Comparison of ENCODE assay signal across 17 cellular contexts in genomic region chr18:29154196-29154757, GRCh38.
A peak's percentile ranks its signal among the peaks of the same experiment; 100 is the strongest.
DNase-seq lines count a peak whose midpoint lies in the region; ATAC-seq, FAIRE-seq and TF ChIP-seq lines count a peak whose summit lies in the region.
"Had no signal": no experiment of that assay in that cellular context is flagged by ENCODE, and none has a peak within 500 bp of the region (broad histone marks: within the 10 kb centered on the region; RNA-seq: fewer than 3 reads in every experiment).

No MANE protein-coding gene starts in this region.

- peak overlapping the region; percentile 91 for H3K27ac ChIP-seq in astrocyte (ENCODE audit: low read depth, low read length)
- H3K27ac ChIP-seq: left lung, SJCRH30 had no signal

- peaks cover 35% of the 10 kb centered on the region for H3K4me1 ChIP-seq in astrocyte (ENCODE audit: insufficient read depth, low read length)
- H3K4me1 ChIP-seq: left lung, SJCRH30 had no signal

- H3K9me3 Mint-ChIP-seq in astrocyte (ENCODE audit: unreplicated experiment), result no peaks in the 10 kb centered on the region

- ATAC-seq in GM21717 (IDR thresholded peaks at IDR 0.05; ENCODE audit: unreplicated experiment) (no peak), GM18517 (IDR thresholded peaks at IDR 0.05; ENCODE audit: unreplicated experiment) (no peak), HG03108 (IDR thresholded peaks at IDR 0.05; ENCODE audit: unreplicated experiment) (no peak)
- ATAC-seq: effector memory CD8-positive, alpha-beta T cell; left lung; stimulated activated naive CD8-positive, alpha-beta T cell treated with anti-CD3 and anti-CD28 coated beads, Interleukin-15, amount 100 ng/mL, for 72 hours had no signal

- DNase-seq in HCEC 1CT (peak; percentile 62), astrocyte (ENCODE audit: low read depth) (peak; percentile 73), fibroblast of the aortic adventitia (ENCODE audit: low read depth) (peak; percentile 35), skeletal muscle cell (ENCODE audit: low read depth) (peak; percentile 82)
- no peak for DNase-seq in activated CD4-positive, alpha-beta T cell treated with anti-CD3 and anti-CD28 coated beads for 1 hour
- DNase-seq: activated effector memory CD4-positive, alpha-beta T cell treated with anti-CD3 and anti-CD28 coated beads, Interleukin-2, amount 50 U/mL, for 16 hours; CD8-positive, alpha-beta memory T cell; effector memory CD8-positive, alpha-beta T cell; left lung; NCI-H2081 treated with DMSO at 0.1 percent for 48 hours; SJCRH30; stimulated activated naive CD8-positive, alpha-beta T cell treated with anti-CD3 and anti-CD28 coated beads, Interleukin-15, amount 100 ng/mL, for 72 hours had no signal

- no peak overlapping the region for H3K4me3 ChIP-seq in astrocyte (ENCODE audit: insufficient read depth, low read depth, low read length)
- H3K4me3 ChIP-seq in fibroblast of the aortic adventitia (ENCODE audit: low read depth, low read length), result no peak overlapping the region
- no peak overlapping the region for H3K4me3 ChIP-seq in skeletal muscle cell (ENCODE audit: low read depth, low read length)
- H3K4me3 ChIP-seq: left lung, SJCRH30 had no signal

- H3K27me3 ChIP-seq in astrocyte (ENCODE audit: insufficient read depth, low read length), result no peaks in the 10 kb centered on the region
- H3K27me3 ChIP-seq: left lung, SJCRH30 had no signal

- H3K27ac Mint-ChIP-seq in astrocyte (ENCODE audit: unreplicated experiment), result peak overlapping the region; percentile 99
- H3K27ac Mint-ChIP-seq: CD8-positive, alpha-beta memory T cell; effector memory CD8-positive, alpha-beta T cell; stimulated activated naive CD8-positive, alpha-beta T cell treated with anti-CD3 and anti-CD28 coated beads, Interleukin-15, amount 100 ng/mL, for 72 hours had no signal

- no peaks in the 10 kb centered on the region for H4K20me1 ChIP-seq in astrocyte (ENCODE audit: insufficient read depth, low read length)

- peak overlapping the region; percentile 28 for H3K4me3 Mint-ChIP-seq in astrocyte (ENCODE audit: unreplicated experiment)
- H3K4me3 Mint-ChIP-seq: CD8-positive, alpha-beta memory T cell; effector memory CD8-positive, alpha-beta T cell; stimulated activated naive CD8-positive, alpha-beta T cell treated with anti-CD3 and anti-CD28 coated beads, Interleukin-15, amount 100 ng/mL, for 72 hours had no signal

- H3K27me3 Mint-ChIP-seq in astrocyte (ENCODE audit: low read depth, unreplicated experiment), result no peaks in the 10 kb centered on the region
- H3K27me3 Mint-ChIP-seq: effector memory CD8-positive, alpha-beta T cell; stimulated activated naive CD8-positive, alpha-beta T cell treated with anti-CD3 and anti-CD28 coated beads, Interleukin-15, amount 100 ng/mL, for 72 hours had no signal

- H3K4me1 Mint-ChIP-seq in astrocyte (ENCODE audit: low read depth, unreplicated experiment), result peaks cover 42% of the 10 kb centered on the region
- H3K4me1 Mint-ChIP-seq: CD8-positive, alpha-beta memory T cell; stimulated activated naive CD8-positive, alpha-beta T cell treated with anti-CD3 and anti-CD28 coated beads, Interleukin-15, amount 100 ng/mL, for 72 hours had no signal

- peak overlapping the region; percentile 69 for H3K9ac ChIP-seq in astrocyte (ENCODE audit: low read length)

- no peak overlapping the region for H2AFZ ChIP-seq in astrocyte (ENCODE audit: low read depth, low read length)

- H3K9me3 ChIP-seq in astrocyte (ENCODE audit: insufficient read depth, low read depth, low read length), result no peaks in the 10 kb centered on the region
- H3K9me3 ChIP-seq: left lung, SJCRH30 had no signal

- no peaks in the 10 kb centered on the region for H3K36me3 ChIP-seq in astrocyte (ENCODE audit: insufficient read depth, low read length)
- H3K36me3 ChIP-seq: left lung, SJCRH30 had no signal

- peak overlapping the region; percentile 65 for H3K4me2 ChIP-seq in astrocyte (ENCODE audit: low read length)

- TF ChIP-seq CTCF in astrocyte (IDR thresholded peaks at IDR 0.05; ENCODE audit: insufficient read depth, low read depth, low read length) (no peak), fibroblast of the aortic adventitia (IDR thresholded peaks at IDR 0.05; ENCODE audit: insufficient read depth, low read length) (no peak)

- FAIRE-seq in astrocyte (lab: Jason Lieb, UNC), result peak; percentile 85
- FAIRE-seq: GM18507, TTC549 had no signal

- H3K36me3 Mint-ChIP-seq in astrocyte (ENCODE audit: low read depth, unreplicated experiment), result no peaks in the 10 kb centered on the region

- H3K79me2 ChIP-seq in astrocyte (ENCODE audit: insufficient read depth, low read length), result no peaks in the 10 kb centered on the region
